Comparison of ENCODE assay signal across 23 cellular contexts in genomic region chr11:17989306-17989705, GRCh38. TPM values are rescaled to one million over a fixed set of nuclear protein-coding genes. Genes with fewer than 3 reads are reported as not detected.
"Had no signal": no experiment of that assay in that cellular context is flagged by ENCODE, and none has a peak within 500 bp of the region (broad histone marks: within the 10 kb centered on the region; RNA-seq: fewer than 3 reads in every experiment).

No MANE protein-coding gene starts in this region.

- DNase-seq: activated B cell treated with CpG ODN at 0.5 μM for 24 hours; activated CD4-positive, alpha-beta T cell treated with anti-CD3 and anti-CD28 coated beads for 4 hours; activated CD8-positive, alpha-beta T cell treated with anti-CD3 and anti-CD28 coated beads for 36 hours; activated naive CD4-positive, alpha-beta T cell treated with Interleukin-2 at 50 U/mL for 16 hours; activated naive CD8-positive, alpha-beta T cell treated with anti-CD3 and anti-CD28 coated beads, Interleukin-2, amount 10 ng/mL, durations not matched to agents 7 days and 5 days; activated T-cell treated with anti-CD3 and anti-CD28 coated beads, Interleukin-2, amount 50 U/mL, for 24 hours; caudate nucleus; dorsolateral prefrontal cortex; erythroblast; gastrocnemius medialis; head of caudate nucleus; kidney; left ventricle myocardium inferior; mammary epithelial cell; midbrain; nephron progenitor cell; nucleus accumbens; posterior cingulate gyrus; stimulated activated CD4-positive, alpha-beta T cell treated with anti-CD3 and anti-CD28 coated beads, Interleukin-2, amount 100 ng/mL, for 24 hours; stimulated activated naive CD4-positive, alpha-beta T cell treated with Interleukin-2 at 50 U/mL for 16 hours; T-helper 9 cell; tibial artery had no signal

- H3K27ac ChIP-seq: dorsolateral prefrontal cortex, left ventricle myocardium inferior, tibial artery had no signal

- H3K36me3 ChIP-seq: gastrocnemius medialis had no signal

- H3K27me3 ChIP-seq: dorsolateral prefrontal cortex, gastrocnemius medialis, tibial artery had no signal

- H3K4me3 ChIP-seq: dorsolateral prefrontal cortex, gastrocnemius medialis, left ventricle myocardium inferior, tibial artery had no signal

- H3K9me3 ChIP-seq: gastrocnemius medialis, left ventricle myocardium inferior, tibial artery had no signal

- FAIRE-seq: kidney, urothelium cell line had no signal

RNA-seq across cellular contexts. Expression of gene TPH1, which starts 56.8 kb away (rescaled TPM):
- total RNA-seq: left ventricle myocardium inferior had no signal
